1 cellular context compared by ENCODE assay signal in the genomic region with DNA sequence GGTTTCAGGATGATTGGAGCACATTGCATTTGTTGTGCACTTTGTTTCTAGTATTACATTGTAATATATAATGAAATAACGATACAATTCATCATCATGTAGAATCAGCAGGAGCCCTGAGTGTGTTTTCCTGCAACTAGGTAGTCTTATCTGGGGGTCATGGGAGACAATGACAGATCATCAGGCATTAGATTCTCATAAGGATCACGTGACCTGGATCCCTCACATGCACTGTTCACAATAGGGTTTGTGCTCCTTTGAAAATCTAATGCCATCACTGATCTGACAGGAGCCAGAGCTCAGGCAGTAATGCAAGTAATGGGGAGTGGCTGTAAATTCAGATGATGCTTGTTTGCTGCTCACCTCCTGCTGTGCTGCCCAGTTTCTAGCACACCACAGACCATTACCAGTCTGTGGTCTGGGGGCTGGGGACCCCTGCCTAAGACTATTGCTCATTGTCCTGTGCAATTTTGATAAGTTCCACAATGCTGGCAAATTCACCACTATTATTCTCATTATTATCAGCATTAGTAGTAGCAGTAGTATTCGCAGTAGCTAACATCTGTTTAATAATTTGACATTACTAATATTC.
TF ChIP-seq lines count a peak whose summit lies in the region.

No MANE protein-coding gene starts in this region.

TF ChIP-seq in IMR-90, 13 proteins besides CTCF, POLR2A, EP300 and RAD21:
- TF ChIP-seq MAZ (IDR thresholded peaks at IDR 0.05; ENCODE audit: borderline replicate concordance, low read depth, low read length) (no peak), NFE2L2 (IDR thresholded peaks at IDR 0.05; ENCODE audit: low read depth, low read length) (no peak), CHD1 (IDR thresholded peaks at IDR 0.05; ENCODE audit: low read depth, low read length) (no peak), FOS (IDR thresholded peaks at IDR 0.05; ENCODE audit: low read depth, low read length) (no peak), BHLHE40 (IDR thresholded peaks at IDR 0.05; ENCODE audit: low read depth, low read length) (no peak), MAFK (IDR thresholded peaks at IDR 0.05; ENCODE audit: low read depth, low read length) (no peak), SMC3 (IDR thresholded peaks at IDR 0.05; ENCODE audit: low read depth, low read length) (no peak)
- TF ChIP-seq, protein P1, sequence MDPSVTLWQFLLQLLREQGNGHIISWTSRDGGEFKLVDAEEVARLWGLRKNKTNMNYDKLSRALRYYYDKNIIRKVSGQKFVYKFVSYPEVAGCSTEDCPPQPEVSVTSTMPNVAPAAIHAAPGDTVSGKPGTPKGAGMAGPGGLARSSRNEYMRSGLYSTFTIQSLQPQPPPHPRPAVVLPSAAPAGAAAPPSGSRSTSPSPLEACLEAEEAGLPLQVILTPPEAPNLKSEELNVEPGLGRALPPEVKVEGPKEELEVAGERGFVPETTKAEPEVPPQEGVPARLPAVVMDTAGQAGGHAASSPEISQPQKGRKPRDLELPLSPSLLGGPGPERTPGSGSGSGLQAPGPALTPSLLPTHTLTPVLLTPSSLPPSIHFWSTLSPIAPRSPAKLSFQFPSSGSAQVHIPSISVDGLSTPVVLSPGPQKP (IDR thresholded peaks at IDR 0.05; ENCODE audit: borderline replicate concordance, low read depth, low read length): no peak
- TF ChIP-seq, protein P2, sequence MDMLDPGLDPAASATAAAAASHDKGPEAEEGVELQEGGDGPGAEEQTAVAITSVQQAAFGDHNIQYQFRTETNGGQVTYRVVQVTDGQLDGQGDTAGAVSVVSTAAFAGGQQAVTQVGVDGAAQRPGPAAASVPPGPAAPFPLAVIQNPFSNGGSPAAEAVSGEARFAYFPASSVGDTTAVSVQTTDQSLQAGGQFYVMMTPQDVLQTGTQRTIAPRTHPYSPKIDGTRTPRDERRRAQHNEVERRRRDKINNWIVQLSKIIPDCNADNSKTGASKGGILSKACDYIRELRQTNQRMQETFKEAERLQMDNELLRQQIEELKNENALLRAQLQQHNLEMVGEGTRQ (IDR thresholded peaks at IDR 0.05; ENCODE audit: low read depth, low read length): no peak
